In the genomic region with DNA sequence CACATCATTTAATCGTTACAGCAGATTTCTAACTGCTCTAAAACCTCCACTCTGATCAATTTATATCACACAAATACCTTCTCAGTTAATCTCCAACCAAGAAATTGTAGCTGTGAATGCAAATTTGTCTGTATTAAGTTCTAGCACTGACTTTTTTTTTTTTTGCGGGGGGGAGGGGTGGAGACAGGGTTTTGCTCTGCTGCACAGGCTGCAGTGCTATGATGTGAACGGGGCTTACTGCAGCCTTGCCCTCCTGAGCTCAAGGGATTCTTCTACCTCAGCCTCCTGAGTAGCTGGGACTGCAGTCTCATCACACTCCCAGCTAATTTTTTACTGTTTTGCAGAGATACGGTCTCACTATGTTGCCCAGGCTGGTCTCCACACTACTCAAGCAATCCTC, we compare ENCODE assay signal across 22 cellular contexts.
A peak's percentile ranks its signal among the peaks of the same experiment; 100 is the strongest.
DNase-seq lines count a peak whose midpoint lies in the region; ATAC-seq and TF ChIP-seq lines count a peak whose summit lies in the region.
"Had no signal": no experiment of that assay in that cellular context is flagged by ENCODE, and none has a peak within 500 bp of the region (broad histone marks: within the 10 kb centered on the region; RNA-seq: fewer than 3 reads in every experiment).

No MANE protein-coding gene starts in this region.

- H3K27ac Mint-ChIP-seq in activated B cell treated with CpG ODN at 0.5 μM for 24 hours (peak overlapping the region; percentile 53), naive B cell (peak overlapping the region in 2 of 6 donors; percentile 18 to 67), Caco-2 (ENCODE audit: unreplicated experiment) (no peak overlapping the region)
- H3K27ac Mint-ChIP-seq: CD4-positive, alpha-beta T cell had no signal

- peaks cover 0 to 5% (median 0%) of the 10 kb centered on the region in 11 experiments; a peak in 2 of 22 replicates for H3K9me3 ChIP-seq in BLaER1 treated with 17β-estradiol and CSF1 and Interleukin-3, amounts not matched to agents 10 nM and 100 nM (replicated peaks in 1 of 11)
- no peaks in the 10 kb centered on the region for H3K9me3 ChIP-seq in HEK293 (ENCODE audit: control insufficient read depth, insufficient read depth, low read depth, low read length)
- no peaks in the 10 kb centered on the region for H3K9me3 ChIP-seq in Caco-2
- H3K9me3 ChIP-seq in osteoblast (ENCODE audit: low read depth, low read length) = no peaks in the 10 kb centered on the region
- H3K9me3 ChIP-seq: A549, SK-N-SH had no signal

- no peak overlapping the region for H2AFZ ChIP-seq in osteoblast (ENCODE audit: low read length)
- H2AFZ ChIP-seq: PC-9 had no signal

- H3K4me1 Mint-ChIP-seq in activated B cell treated with CpG ODN at 0.5 μM for 24 hours (peaks cover 64% of the 10 kb centered on the region), naive B cell (peaks cover 47 to 74% (median 51%) of the 10 kb centered on the region in 3 donors), Caco-2 (ENCODE audit: low read depth, unreplicated experiment) (no peaks in the 10 kb centered on the region)

- no peak overlapping the region for H3K27ac ChIP-seq in BLaER1 treated with 17β-estradiol and CSF1 and Interleukin-3, amounts not matched to agents 10 nM and 100 nM
- H3K27ac ChIP-seq in HEK293 (ENCODE audit: extremely low read depth, low read depth, low read length) (no peak overlapping the region), osteoblast (ENCODE audit: low read depth, low read length) (no peak overlapping the region)
- H3K27ac ChIP-seq: A549, PC-9 had no signal

- peaks cover 74% of the 10 kb centered on the region for H3K79me2 ChIP-seq in osteoblast (ENCODE audit: insufficient read depth, low read length)

- H3K9me3 Mint-ChIP-seq in activated B cell treated with CpG ODN at 0.5 μM for 24 hours (no peaks in the 10 kb centered on the region), naive B cell (no peaks in the 10 kb centered on the region), Caco-2 (ENCODE audit: unreplicated experiment) (no peaks in the 10 kb centered on the region)
- H3K9me3 Mint-ChIP-seq: CD4-positive, alpha-beta T cell had no signal

- H3K36me3 Mint-ChIP-seq in activated B cell treated with CpG ODN at 0.5 μM for 24 hours (ENCODE audit: low read depth) = peaks cover 38% of the 10 kb centered on the region
- peaks cover 11 to 16% of the 10 kb centered on the region in 2 donors for H3K36me3 Mint-ChIP-seq in naive B cell
- H3K36me3 Mint-ChIP-seq in Caco-2 (ENCODE audit: insufficient read depth, unreplicated experiment) = peaks cover 37% of the 10 kb centered on the region

- peak overlapping the region in 9 of 11 experiments; percentile 2 to 86 (median 62); a peak in 14 of 22 replicates for H3K4me2 ChIP-seq in BLaER1 treated with 17β-estradiol and CSF1 and Interleukin-3, amounts not matched to agents 10 nM and 100 nM
- H3K4me2 ChIP-seq in osteoblast (ENCODE audit: insufficient read depth, low read length) = no peak overlapping the region
- H3K4me2 ChIP-seq: A549, PC-9, SK-N-SH had no signal

- H3K36me3 ChIP-seq in BLaER1 treated with 17β-estradiol and CSF1 and Interleukin-3, amounts not matched to agents 10 nM and 100 nM = peaks cover 28 to 99% (median 83%) of the 10 kb centered on the region in 11 experiments; a peak in 21 of 22 replicates
- H3K36me3 ChIP-seq in HEK293 (ENCODE audit: control insufficient read depth in 2 of 2, insufficient read depth in 1 of 2, low read length in 2 of 2) (peaks cover 0 to 6% of the 10 kb centered on the region in 2 experiments; a peak in 2 of 3 replicates), Caco-2 (ENCODE audit: control insufficient read depth, insufficient read depth, low read length) (no peaks in the 10 kb centered on the region; the same call in 1 of the 2 replicates), osteoblast (ENCODE audit: insufficient read depth, low read length) (peaks cover 7% of the 10 kb centered on the region)

- peaks cover 64 to 100% (median 99%) of the 10 kb centered on the region in 11 experiments for H4K20me1 ChIP-seq in BLaER1 treated with 17β-estradiol and CSF1 and Interleukin-3, amounts not matched to agents 10 nM and 100 nM
- no peaks in the 10 kb centered on the region for H4K20me1 ChIP-seq in osteoblast (ENCODE audit: insufficient read depth, low read length)

- no TSS peak for BruUV-seq in Caco-2 (replicated peaks; lab: Mats Ljungman, UMichigan)

- POLR2A ChIA-PET in HEK293 (lab: Yijun Ruan, JAX) (interaction anchor here (0.7 kb wide), 1 partner anchor 156 kb away, joined by 3 read pairs; no protein-coding TSS in a partner anchor), activated B cell treated with CpG ODN at 0.5 μM for 24 hours (lab: Charles Lee) (interaction anchor here (0.6 to 0.8 kb wide), 6 partner anchors 9 to 83 kb away, joined by 3 to 8 read pairs (median 4); no protein-coding TSS in a partner anchor), Caco-2 (lab: Charles Lee) (no interaction called here)

- CTCF ChIA-PET in HEK293 (lab: Yijun Ruan, JAX) (interaction anchor here (2.2 kb wide), 1 partner anchor 92 kb away, joined by 7 read pairs; no protein-coding TSS in a partner anchor), activated B cell treated with CpG ODN at 0.5 μM for 24 hours (lab: Charles Lee) (interaction anchor here (0.6 to 0.9 kb wide), 2 partner anchors 9 to 16 kb away, joined by 3 to 4 read pairs; no protein-coding TSS in a partner anchor), Caco-2 (lab: Charles Lee) (interaction anchor here (0.6 kb wide), 1 partner anchor 122 kb away, joined by 3 read pairs; no protein-coding TSS in a partner anchor)

- TF ChIP-seq CTCF in HEK293 (tag by site-specific recombination; IDR thresholded peaks at IDR 0.05) (no peak), activated B cell treated with CpG ODN at 0.5 μM for 24 hours (IDR thresholded peaks at IDR 0.05) (no peak), Caco-2 (IDR thresholded peaks at IDR 0.05; ENCODE audit: insufficient read depth in 1 of 2, low read depth in 1 of 2, low read length in 1 of 2, severe bottlenecking in 1 of 2, unreplicated experiment in 1 of 2) (no peak), osteoblast (IDR thresholded peaks at IDR 0.05; ENCODE audit: extremely low read depth, low read depth, low read length) (no peak)

- peaks cover 36 to 55% (median 42%) of the 10 kb centered on the region in 10 experiments for H3K4me1 ChIP-seq in BLaER1 treated with 17β-estradiol and CSF1 and Interleukin-3, amounts not matched to agents 10 nM and 100 nM
- H3K4me1 ChIP-seq in HEK293 (ENCODE audit: control insufficient read depth, insufficient read depth, low read length) (peaks cover 10% of the 10 kb centered on the region), Caco-2 (no peaks in the 10 kb centered on the region), osteoblast (ENCODE audit: insufficient read depth, low read length) (peaks cover 17% of the 10 kb centered on the region)

- ATAC-seq in activated B cell treated with CpG ODN at 0.5 μM for 24 hours (ENCODE audit: low read depth) (peak; percentile 56), naive B cell (ENCODE audit: low read depth in 2 of 2) (peak; percentile 45 to 62)
- ATAC-seq: Right ventricle myocardium inferior had no signal

- DNase-seq in activated B cell treated with CpG ODN at 0.5 μM for 24 hours (no peak), naive B cell (no peak), Caco-2 (no peak), dedifferentiated amniotic fluid mesenchymal stem cell (ENCODE audit: extremely low spot score) (no peak), osteoblast (ENCODE audit: insufficient read length, low spot score, missing footprints) (no peak)
- DNase-seq in stimulated activated CD8-positive, alpha-beta memory T cell treated with anti-CD3 and anti-CD28 coated beads, Interleukin-4, amount 100 ng/mL, for 48 hours = no peak
- DNase-seq: CD4-positive, alpha-beta T cell; DMS79 treated with DMSO at 0.1 percent for 48 hours; GDM1; H7; IMR-90; MV-4-11; NCI-H1436 treated with DMSO at 0.1 percent for 48 hours; NCI-H345; NCI-H526 treated with DMSO at 0.1 percent for 48 hours; NK-92 treated with Interleukin-12 subunit alpha and Interleukin-12 subunit beta, amount 100 ng/mL, for 24 hours; PC-9; SK-N-SH had no signal

- no peaks in the 10 kb centered on the region for H3K27me3 ChIP-seq in BLaER1 treated with 17β-estradiol and CSF1 and Interleukin-3, amounts not matched to agents 10 nM and 100 nM
- H3K27me3 ChIP-seq in Caco-2 (replicated peaks; ENCODE audit: control insufficient read depth, insufficient read depth, low read length) (no peaks in the 10 kb centered on the region), osteoblast (ENCODE audit: insufficient read depth, low read length) (no peaks in the 10 kb centered on the region)

- H3K4me3 Mint-ChIP-seq in activated B cell treated with CpG ODN at 0.5 μM for 24 hours (no peak overlapping the region), naive B cell (peak overlapping the region in 5 of 8 donors; percentile 15 to 69 (median 45)), Caco-2 (ENCODE audit: unreplicated experiment) (no peak overlapping the region)
- H3K4me3 Mint-ChIP-seq: CD4-positive, alpha-beta T cell had no signal

- intact Hi-C loops in activated B cell treated with CpG ODN at 0.5 μM for 24 hours (cut with micrococcal nuclease) = loop anchor here (2.0 kb wide), 1 partner anchor 17 kb away; no protein-coding TSS in a partner anchor
- intact Hi-C loops in Caco-2 (cut with micrococcal nuclease; ENCODE audit: unreplicated experiment) = no loop called here

- no peaks in the 10 kb centered on the region for H3K27me3 Mint-ChIP-seq in activated B cell treated with CpG ODN at 0.5 μM for 24 hours
- H3K27me3 Mint-ChIP-seq in naive B cell = no peaks in the 10 kb centered on the region
- H3K27me3 Mint-ChIP-seq in Caco-2 (ENCODE audit: insufficient read depth, unreplicated experiment) = no peaks in the 10 kb centered on the region
- H3K27me3 Mint-ChIP-seq: CD4-positive, alpha-beta T cell had no signal

- H3K4me3 ChIP-seq in BLaER1 treated with 17β-estradiol and CSF1 and Interleukin-3, amounts not matched to agents 10 nM and 100 nM = no peak overlapping the region
- H3K4me3 ChIP-seq in HEK293 (ENCODE audit: low read depth, low read length) (no peak overlapping the region), Caco-2 (ENCODE audit: low read depth, low read length) (no peak overlapping the region), osteoblast (ENCODE audit: insufficient read depth, low read length) (no peak overlapping the region)
- H3K4me3 ChIP-seq: A549, PC-9 had no signal

- H3K9ac ChIP-seq in BLaER1 treated with 17β-estradiol and CSF1 and Interleukin-3, amounts not matched to agents 10 nM and 100 nM = no peak overlapping the region
- H3K9ac ChIP-seq: SK-N-SH had no signal

TF ChIP-seq in HEK293, 187 proteins besides CTCF, POLR2A, EP300 and RAD21:
- TF ChIP-seq, protein P1, sequence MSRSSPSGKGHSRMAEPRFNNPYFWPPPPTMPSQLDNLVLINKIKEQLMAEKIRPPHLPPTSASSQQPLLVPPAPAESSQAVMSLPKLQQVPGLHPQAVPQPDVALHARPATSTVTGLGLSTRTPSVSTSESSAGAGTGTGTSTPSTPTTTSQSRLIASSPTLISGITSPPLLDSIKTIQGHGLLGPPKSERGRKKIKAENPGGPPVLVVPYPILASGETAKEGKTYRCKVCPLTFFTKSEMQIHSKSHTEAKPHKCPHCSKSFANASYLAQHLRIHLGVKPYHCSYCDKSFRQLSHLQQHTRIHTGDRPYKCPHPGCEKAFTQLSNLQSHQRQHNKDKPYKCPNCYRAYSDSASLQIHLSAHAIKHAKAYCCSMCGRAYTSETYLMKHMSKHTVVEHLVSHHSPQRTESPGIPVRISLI (tag by site-specific recombination; IDR thresholded peaks at IDR 0.05) = 0 out of 2 replicates have a peak, but pooled peaks have one; percentile 18
- TF ChIP-seq ZNF138 (tag by site-specific recombination; IDR thresholded peaks at IDR 0.05; ENCODE audit: borderline replicate concordance) = no peak

Comparison
In these comparisons a context has a peak if more than half of its experiments do, and no peak if none do; other contexts are left out.
1. H3K4me3 Mint-ChIP-seq: peak in naive B cell (5 of 8); none in activated B cell treated with CpG ODN at 0.5 μM for 24 hours (single experiment) and Caco-2 (single experiment).